13 cellular contexts compared by ENCODE assay signal in genomic region chr3:143585720-143586456, GRCh38.
DNase-seq lines count a peak whose midpoint lies in the region; ATAC-seq and TF ChIP-seq lines count a peak whose summit lies in the region.
"Had no signal": no experiment of that assay in that cellular context is flagged by ENCODE, and none has a peak within 500 bp of the region (broad histone marks: within the 10 kb centered on the region; RNA-seq: fewer than 3 reads in every experiment).

No MANE protein-coding gene starts in this region.

- no peak for TF ChIP-seq CTCF in left lung (IDR thresholded peaks at IDR 0.05)
- no peak for TF ChIP-seq CTCF in colonic mucosa (IDR thresholded peaks at IDR 0.05)
- no peak for TF ChIP-seq CTCF in endodermal cell (conservative IDR thresholded peaks at IDR 0.05)

- no peaks in the 10 kb centered on the region for H3K27me3 ChIP-seq in left lung
- H3K27me3 ChIP-seq in colonic mucosa: no peaks in the 10 kb centered on the region
- no peaks in the 10 kb centered on the region for H3K27me3 ChIP-seq in endodermal cell (ENCODE audit: control insufficient read depth, insufficient read depth, low read length, poor library complexity, severe bottlenecking)
- H3K27me3 ChIP-seq: stomach had no signal

- no peaks in the 10 kb centered on the region for H3K9me3 ChIP-seq in left lung
- H3K9me3 ChIP-seq in colonic mucosa: no peaks in the 10 kb centered on the region
- no peaks in the 10 kb centered on the region for H3K9me3 ChIP-seq in endodermal cell (ENCODE audit: control insufficient read depth, low read length)
- H3K9me3 ChIP-seq: stomach had no signal

- H3K9ac ChIP-seq in colonic mucosa (ENCODE audit: low read depth in 2 of 2, low read length in 2 of 2) (no peak overlapping the region), endodermal cell (ENCODE audit: extremely low read depth, low read length, poor library complexity, severe bottlenecking) (no peak overlapping the region)

- no peaks in the 10 kb centered on the region for H3K36me3 Mint-ChIP-seq in endodermal cell (ENCODE audit: low read depth)

- H3K4me3 ChIP-seq in left lung (no peak overlapping the region), colonic mucosa (no peak overlapping the region), endodermal cell (ENCODE audit: low read length) (no peak overlapping the region)
- H3K4me3 ChIP-seq: stomach had no signal

- H3K27ac ChIP-seq in left lung (no peak overlapping the region), colonic mucosa (no peak overlapping the region), endodermal cell (ENCODE audit: low read depth, low read length) (no peak overlapping the region)
- H3K27ac ChIP-seq: stomach had no signal

- intact Hi-C loops in left lung (cut with DNase I): no loop called here
- intact Hi-C loops in colonic mucosa (cut with DNase I): no loop called here

- peak; percentile 59 for ATAC-seq in left lung
- ATAC-seq: naive thymus-derived CD8-positive, alpha-beta T cell had no signal

- H3K4me1 Mint-ChIP-seq in endodermal cell: peaks cover 10% of the 10 kb centered on the region

- no peaks in the 10 kb centered on the region for H3K36me3 ChIP-seq in left lung
- H3K36me3 ChIP-seq in colonic mucosa: no peaks in the 10 kb centered on the region
- no peaks in the 10 kb centered on the region for H3K36me3 ChIP-seq in endodermal cell (ENCODE audit: control insufficient read depth, insufficient read depth, low read length)

- WGBS in endodermal cell (ENCODE audit: insufficient coverage in 1 of 2, insufficient read length in 1 of 2), 2 experiments: 88% methylated on average over 4 of the region's 4 CpGs; no CpG with 5 or more reads in 1 of the 2 experiments

- no peaks in the 10 kb centered on the region for H3K4me1 ChIP-seq in left lung
- H3K4me1 ChIP-seq in colonic mucosa: no peaks in the 10 kb centered on the region
- H3K4me1 ChIP-seq in endodermal cell (ENCODE audit: control insufficient read depth, insufficient read depth, low read length): peaks cover 6% of the 10 kb centered on the region

- peak; percentile 72 for DNase-seq in CD1c-positive myeloid dendritic cell (ENCODE audit: extremely low spot score)
- peak; percentile 2 for DNase-seq in GM19238 (ENCODE audit: insufficient read length, low spot score)
- DNase-seq in Kasumi-1 (lab: John Stamatoyannopoulos, UW): peak; percentile 12 to 24
- no peak for DNase-seq in left lung
- DNase-seq in colonic mucosa: no peak
- DNase-seq in DMS53 (lab: John Stamatoyannopoulos, UW): no peak
- no peak for DNase-seq in endodermal cell
- DNase-seq in NCI-H2227 (lab: John Stamatoyannopoulos, UW; ENCODE audit: unreplicated experiment): no peak
- DNase-seq: activated gamma-delta T cell; DMS153; naive thymus-derived CD8-positive, alpha-beta T cell; NCI-H774; stomach had no signal

- no peaks in the 10 kb centered on the region for H3K27me3 Mint-ChIP-seq in endodermal cell (ENCODE audit: insufficient read depth)
- H3K27me3 Mint-ChIP-seq: naive thymus-derived CD8-positive, alpha-beta T cell had no signal

- H3K9me3 Mint-ChIP-seq in endodermal cell: no peaks in the 10 kb centered on the region
- H3K9me3 Mint-ChIP-seq: naive thymus-derived CD8-positive, alpha-beta T cell had no signal

- no peak overlapping the region for H3K27ac Mint-ChIP-seq in endodermal cell

- no peak overlapping the region for H3K4me3 Mint-ChIP-seq in endodermal cell
- H3K4me3 Mint-ChIP-seq: naive thymus-derived CD8-positive, alpha-beta T cell had no signal

Comparison
In these comparisons a context has a peak if more than half of its experiments do, and no peak if none do; other contexts are left out.
1. DNase-seq: peak in CD1c-positive myeloid dendritic cell (single experiment), GM19238 (single experiment) and Kasumi-1 (2 of 2); none in left lung (0 of 2), colonic mucosa (single experiment), DMS53 (single experiment), endodermal cell (single experiment) and NCI-H2227 (single experiment).